In genomic region chr17:82836823-82837357, GRCh38 we compare ENCODE assay signal across 9 cellular contexts. TPM values are rescaled to one million over a fixed set of nuclear protein-coding genes. Genes with fewer than 3 reads are reported as not detected.
DNase-seq lines count a peak whose midpoint lies in the region; ATAC-seq, FAIRE-seq and TF ChIP-seq lines count a peak whose summit lies in the region.
"Had no signal": no experiment of that assay in that cellular context is flagged by ENCODE, and none has a peak within 500 bp of the region (broad histone marks: within the 10 kb centered on the region; RNA-seq: fewer than 3 reads in every experiment).

No MANE protein-coding gene starts in this region.

- H3K27ac ChIP-seq in AG04450 (ENCODE audit: low read depth, low read length) (no peak overlapping the region), lower lobe of right lung (peak overlapping the region; percentile 85), aorta (ENCODE audit: low read depth in 1 of 2, low read length in 2 of 2) (no peak overlapping the region)

- TF ChIP-seq POLR2A in NB4 (IDR thresholded peaks at IDR 0.05; ENCODE audit: extremely low read depth, insufficient read length) = no peak

- POLR2A ChIA-PET in AG04450 (lab: Yijun Ruan, JAX) = no interaction called here

- FAIRE-seq in bronchial epithelial cell (lab: Jason Lieb, UNC) = no peak

- H3K27me3 ChIP-seq in AG04450 (ENCODE audit: control insufficient read depth, insufficient read depth, low read length) (no peaks in the 10 kb centered on the region), bronchial epithelial cell (ENCODE audit: control insufficient read depth, insufficient read depth, low read length) (no peaks in the 10 kb centered on the region), lower lobe of right lung (ENCODE audit: low read depth) (no peaks in the 10 kb centered on the region), aorta (ENCODE audit: control insufficient read depth in 1 of 2, insufficient read depth in 2 of 2, low read length in 1 of 2) (no peaks in the 10 kb centered on the region)

- H3K9me3 ChIP-seq in AG04450 (ENCODE audit: control insufficient read depth, insufficient read depth, low read length) = no peaks in the 10 kb centered on the region; the same call in 1 of the 2 replicates
- no peaks in the 10 kb centered on the region for H3K9me3 ChIP-seq in lower lobe of right lung
- no peaks in the 10 kb centered on the region for H3K9me3 ChIP-seq in aorta (ENCODE audit: control insufficient read depth, low read length)

- peaks cover 20% of the 10 kb centered on the region for H3K4me1 ChIP-seq in lower lobe of right lung
- no peaks in the 10 kb centered on the region for H3K4me1 ChIP-seq in aorta (ENCODE audit: control insufficient read depth in 1 of 2, insufficient read depth in 2 of 2, low read length in 2 of 2)

- TF ChIP-seq CTCF in AG04450 (IDR thresholded peaks at IDR 0.05; ENCODE audit: low read depth, low read length) = peak; percentile 9; the same call in 1 of the 2 replicates
- TF ChIP-seq CTCF in NB4 (IDR thresholded peaks at IDR 0.05; ENCODE audit: low read depth, low read length) = no peak
- TF ChIP-seq CTCF in bronchial epithelial cell (IDR thresholded peaks at IDR 0.05; ENCODE audit: insufficient read depth, low read length, severe bottlenecking) = peak; percentile 17
- TF ChIP-seq CTCF in lower lobe of right lung (IDR thresholded peaks at IDR 0.05) = no peak

- H3K4me3 ChIP-seq in AG04450 (ENCODE audit: low read depth, low read length) (no peak overlapping the region), NB4 (ENCODE audit: low read depth, low read length) (no peak overlapping the region), bronchial epithelial cell (ENCODE audit: low read depth, low read length) (no peak overlapping the region), lower lobe of right lung (no peak overlapping the region), aorta (ENCODE audit: low read length in 2 of 2) (no peak overlapping the region)

- DNase-seq in AG04450 (ENCODE audit: low read depth, low spot score) (no peak), NB4 (ENCODE audit: low read depth) (peak; percentile 70), bronchial epithelial cell (ENCODE audit: low read depth) (peak; percentile 34), lower lobe of right lung (peak; percentile 23), medulla oblongata (ENCODE audit: extremely low spot score) (no peak), aorta (no peak)
- DNase-seq: C1 segment of cervical spinal cord had no signal

- H3K36me3 ChIP-seq in bronchial epithelial cell (ENCODE audit: control insufficient read depth, insufficient read depth, low read length) (peaks cover 12% of the 10 kb centered on the region), lower lobe of right lung (peaks cover 20% of the 10 kb centered on the region), aorta (ENCODE audit: control insufficient read depth in 1 of 2, insufficient read depth in 2 of 2, low read length in 1 of 2) (no peaks in the 10 kb centered on the region)

- ATAC-seq in lower lobe of right lung = no peak
- ATAC-seq in activated CD4-positive, CD25-positive, alpha-beta regulatory T cell treated with anti-CD3 and anti-CD28 coated beads, Interleukin-2, amount 50 U/mL, for 24 hours = no peak
- no peak for ATAC-seq in GM18520 (IDR thresholded peaks at IDR 0.05; ENCODE audit: unreplicated experiment)
- ATAC-seq in aorta (ENCODE audit: low FRiP score) = no peak

- intact Hi-C loops in lower lobe of right lung (cut with DNase I) = no loop called here
- intact Hi-C loops in aorta (cut with DNase I) = no loop called here

- CTCF ChIA-PET in AG04450 (lab: Charles Lee) = interaction anchor here (0.7 kb wide), 1 partner anchor 201 kb away, joined by 3 read pairs; no protein-coding TSS in a partner anchor

- WGBS in aorta, 2 donors = 88 to 89% methylated on average over 12 of the region's 12 CpGs

RNA-seq across cellular contexts. Expression of gene ZNF750, which starts 2.9 kb away (rescaled TPM):
- not detected in 2 replicates for polyA plus RNA-seq in AG04450 (2011; rRNA removed)
- polyA minus RNA-seq in AG04450 (2011; rRNA and poly(A)+ RNA removed) = not detected in 2 replicates
- 3.2 and 13.8 TPM in 2 replicates for total RNA-seq in bronchial epithelial cell
- total RNA-seq in lower lobe of right lung = 4.7 TPM
- total RNA-seq in aorta = under 1 TPM in 1 of 2 donors, not detected in 1; 0.21 TPM
- polyA plus RNA-seq in aorta = under 1 TPM in 1 of 2 donors, not detected in 1; 0.10 TPM

Comparison
In these comparisons a context has a peak if more than half of its experiments do, and no peak if none do; other contexts are left out.
1. DNase-seq: peak in NB4 (single experiment), bronchial epithelial cell (single experiment) and lower lobe of right lung (single experiment); none in AG04450 (single experiment), medulla oblongata (single experiment) and aorta (0 of 2).
2. CTCF ChIP-seq: peak in AG04450 (single experiment) and bronchial epithelial cell (single experiment); none in NB4 (single experiment) and lower lobe of right lung (single experiment).